Comparison of ENCODE assay signal across 26 cellular contexts in the genomic region with DNA sequence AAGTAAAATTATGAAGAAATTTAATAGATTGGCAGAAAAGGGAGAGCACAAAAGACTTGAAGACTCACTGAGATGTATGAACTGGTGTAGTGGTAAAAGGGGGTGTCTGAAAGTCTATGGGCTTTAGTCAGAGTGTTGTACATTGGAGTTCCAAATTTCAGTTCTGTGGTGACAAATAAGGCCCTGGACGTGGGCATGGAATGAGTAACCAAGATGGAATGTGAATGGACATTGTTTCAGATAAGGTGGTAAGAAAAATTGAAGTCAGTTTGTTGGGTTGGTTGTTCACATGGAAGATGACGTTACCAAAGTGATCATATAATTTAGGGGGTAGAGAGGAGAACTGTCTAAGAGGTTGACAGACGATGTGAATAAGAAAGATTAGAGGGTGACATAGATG. TPM values are rescaled to one million over a fixed set of nuclear protein-coding genes. Genes with fewer than 3 reads are reported as not detected.
"Had no signal": no experiment of that assay in that cellular context is flagged by ENCODE, and none has a peak within 500 bp of the region (broad histone marks: within the 10 kb centered on the region; RNA-seq: fewer than 3 reads in every experiment).

No MANE protein-coding gene starts in this region.

- FAIRE-seq: frontal cortex, small intestine had no signal

- H3K27ac Mint-ChIP-seq: activated CD4-positive, alpha-beta memory T cell treated with anti-CD3 and anti-CD28 coated beads, Interleukin-2, amount 10 ng/mL, durations not matched to agents 7 days and 5 days; mesothelial cell of epicardium; stimulated activated effector memory CD8-positive, alpha-beta T cell treated with anti-CD3 and anti-CD28 coated beads, Interleukin-12 subunit alpha, Interleukin-12 subunit beta, amount 100 ng/mL, for 72 hours had no signal

- H3K36me3 ChIP-seq: vagina had no signal

- H3K27me3 Mint-ChIP-seq: activated CD4-positive, alpha-beta memory T cell treated with anti-CD3 and anti-CD28 coated beads, Interleukin-2, amount 10 ng/mL, durations not matched to agents 7 days and 5 days; naive thymus-derived CD8-positive, alpha-beta T cell had no signal

- H3K36me3 Mint-ChIP-seq: mesothelial cell of epicardium; naive thymus-derived CD8-positive, alpha-beta T cell; stimulated activated effector memory CD8-positive, alpha-beta T cell treated with anti-CD3 and anti-CD28 coated beads, Interleukin-12 subunit alpha, Interleukin-12 subunit beta, amount 100 ng/mL, for 72 hours had no signal

- H3K27me3 ChIP-seq: body of pancreas, hepatocyte, testis, vagina had no signal

- H3K9me3 Mint-ChIP-seq: immature natural killer cell; naive thymus-derived CD8-positive, alpha-beta T cell; stimulated activated effector memory CD8-positive, alpha-beta T cell treated with anti-CD3 and anti-CD28 coated beads, Interleukin-12 subunit alpha, Interleukin-12 subunit beta, amount 100 ng/mL, for 72 hours had no signal

- H3K4me3 Mint-ChIP-seq: activated CD4-positive, alpha-beta memory T cell treated with anti-CD3 and anti-CD28 coated beads, Interleukin-2, amount 10 ng/mL, durations not matched to agents 7 days and 5 days; immature natural killer cell; mesothelial cell of epicardium; naive thymus-derived CD8-positive, alpha-beta T cell; stimulated activated effector memory CD8-positive, alpha-beta T cell treated with anti-CD3 and anti-CD28 coated beads, Interleukin-12 subunit alpha, Interleukin-12 subunit beta, amount 100 ng/mL, for 72 hours had no signal

- H3K4me1 ChIP-seq: body of pancreas, testis, vagina had no signal

- H3K27ac ChIP-seq: body of pancreas, hepatocyte, testis, vagina had no signal

- ATAC-seq: body of pancreas; left lobe of liver; naive thymus-derived CD8-positive, alpha-beta T cell; sciatic nerve; stimulated activated effector memory CD8-positive, alpha-beta T cell treated with anti-CD3 and anti-CD28 coated beads, Interleukin-12 subunit alpha, Interleukin-12 subunit beta, amount 100 ng/mL, for 72 hours had no signal

- H3K4me3 ChIP-seq: body of pancreas, hepatocyte, testis, vagina had no signal

- H3K4me1 Mint-ChIP-seq: mesothelial cell of epicardium had no signal

- DNase-seq: activated CD4-positive, alpha-beta memory T cell treated with anti-CD3 and anti-CD28 coated beads, Interleukin-2, amount 10 ng/mL, durations not matched to agents 7 days and 5 days; activated CD4-positive, alpha-beta T cell treated with anti-CD3 and anti-CD28 coated beads for 4 hours; activated CD4-positive, CD25-positive, alpha-beta regulatory T cell; activated gamma-delta T cell; anterior cingulate cortex; body of pancreas; effector memory CD4-positive, alpha-beta T cell; glutamatergic neuron; immature natural killer cell; naive thymus-derived CD8-positive, alpha-beta T cell; small intestine; stimulated activated CD4-positive, alpha-beta T cell treated with anti-CD3 and anti-CD28 coated beads, Interleukin-2, amount 100 ng/mL, for 24 hours; T-helper 9 cell; testis; trophoblast cell had no signal

RNA-seq across cellular contexts. Expression of gene CYSLTR1, which starts 13.9 kb away (rescaled TPM):
- total RNA-seq: kidney epithelial cell, lung microvascular endothelial cell, osteoblast, renal cortical epithelial cell had no signal
